In the genomic region with DNA sequence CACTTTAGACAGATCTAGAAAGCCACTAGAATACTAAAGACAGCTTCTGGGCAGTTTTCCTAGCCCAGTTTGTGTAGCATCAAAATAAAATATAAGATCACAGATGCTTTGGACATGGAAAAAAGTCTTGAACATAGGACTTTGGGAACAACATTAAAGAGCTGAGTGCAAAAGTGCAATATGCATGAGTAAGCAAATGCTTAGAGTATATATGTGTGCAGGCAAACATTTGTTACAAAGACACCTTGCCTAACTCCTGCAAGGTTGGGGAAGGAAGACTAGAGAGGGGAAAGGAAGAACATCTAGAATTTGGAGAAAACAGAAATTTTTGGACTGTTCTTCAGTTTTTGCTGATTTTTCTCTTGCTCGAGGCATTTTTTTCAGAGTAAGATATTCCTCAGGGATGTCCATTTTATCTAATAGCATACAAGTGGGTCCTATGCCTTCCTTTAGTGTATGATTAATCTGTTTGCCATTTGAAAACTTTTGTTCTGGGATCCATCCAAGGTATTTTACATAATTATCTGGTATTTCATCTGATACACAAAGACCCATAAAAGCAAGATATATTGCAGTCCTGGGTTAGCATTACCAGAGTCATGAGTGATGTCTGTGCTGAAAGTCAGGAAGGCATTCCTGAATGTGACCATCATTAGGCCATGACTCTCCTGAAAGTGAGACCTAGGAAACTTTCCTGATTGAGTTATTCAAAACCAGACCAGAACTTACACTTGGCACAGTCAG, we compare ENCODE assay signal across 15 cellular contexts.
A peak's percentile ranks its signal among the peaks of the same experiment; 100 is the strongest.
DNase-seq lines count a peak whose midpoint lies in the region; FAIRE-seq and TF ChIP-seq lines count a peak whose summit lies in the region.
"Had no signal": no experiment of that assay in that cellular context is flagged by ENCODE, and none has a peak within 500 bp of the region (broad histone marks: within the 10 kb centered on the region; RNA-seq: fewer than 3 reads in every experiment).

No MANE protein-coding gene starts in this region.

- CTCF ChIA-PET in CD8-positive, alpha-beta memory T cell (lab: Charles Lee): no interaction called here

- H3K27ac Mint-ChIP-seq in CD8-positive, alpha-beta memory T cell: no peak overlapping the region
- H3K27ac Mint-ChIP-seq: naive thymus-derived CD8-positive, alpha-beta T cell had no signal

- no peaks in the 10 kb centered on the region for H3K36me3 ChIP-seq in CD8-positive, alpha-beta memory T cell (ENCODE audit: insufficient read depth, low read length)
- no peaks in the 10 kb centered on the region for H3K36me3 ChIP-seq in SJCRH30
- H3K36me3 ChIP-seq: heart right ventricle, left lung, upper lobe of right lung had no signal

- TF ChIP-seq POLR2A in H54 (IDR thresholded peaks at IDR 0.05; ENCODE audit: low read depth, low read length): no peak

- POLR2A ChIA-PET in CD8-positive, alpha-beta memory T cell (lab: Charles Lee): no interaction called here

- H3K4me1 ChIP-seq in CD8-positive, alpha-beta memory T cell (ENCODE audit: insufficient read depth, low read length): no peaks in the 10 kb centered on the region
- peaks cover 5% of the 10 kb centered on the region for H3K4me1 ChIP-seq in SJCRH30
- H3K4me1 ChIP-seq: left lung, upper lobe of right lung had no signal

- no peaks in the 10 kb centered on the region for H3K9me3 ChIP-seq in CD8-positive, alpha-beta memory T cell (ENCODE audit: low read length)
- H3K9me3 ChIP-seq in SJCRH30 (replicated peaks): no peaks in the 10 kb centered on the region
- H3K9me3 ChIP-seq: left lung, upper lobe of right lung had no signal

- no peaks in the 10 kb centered on the region for H3K4me1 Mint-ChIP-seq in CD8-positive, alpha-beta memory T cell
- H3K4me1 Mint-ChIP-seq: naive thymus-derived CD8-positive, alpha-beta T cell had no signal

- H3K9me3 Mint-ChIP-seq in CD8-positive, alpha-beta memory T cell: peaks cover 0 to 2% (median 0%) of the 10 kb centered on the region in 5 donors

- H3K27me3 Mint-ChIP-seq in CD8-positive, alpha-beta memory T cell: no peaks in the 10 kb centered on the region

- DNase-seq in H54 (ENCODE audit: insufficient read length, low spot score) (peak; percentile 7), SW 1271 (lab: John Stamatoyannopoulos, UW) (peak; percentile 23 to 38), fibroblast of the conjunctiva (ENCODE audit: low read depth) (peak; percentile 14), urothelium cell line (ENCODE audit: low spot score) (peak; percentile 17), SJCRH30 (no peak), NCI-H2107 treated with DMSO at 0.1 percent for 48 hours (lab: John Stamatoyannopoulos, UW; ENCODE audit: unreplicated experiment) (no peak)
- no peak for DNase-seq in CD8-positive, alpha-beta memory T cell
- DNase-seq: activated CD4-positive, alpha-beta T cell treated with anti-CD3 and anti-CD28 coated beads, Interleukin-2, amount 50 U/mL, for 4 hours; heart right ventricle; left lung; naive thymus-derived CD8-positive, alpha-beta T cell; NCI-H2029; SHP77; stimulated activated CD4-positive, alpha-beta T cell treated with anti-CD3 and anti-CD28 coated beads, Interleukin-2, amount 100 ng/mL, for 48 hours; upper lobe of right lung had no signal

- no peaks in the 10 kb centered on the region for H3K36me3 Mint-ChIP-seq in CD8-positive, alpha-beta memory T cell
- H3K36me3 Mint-ChIP-seq: naive thymus-derived CD8-positive, alpha-beta T cell had no signal

- H3K27ac ChIP-seq in CD8-positive, alpha-beta memory T cell (ENCODE audit: low read depth, low read length): no peak overlapping the region
- no peak overlapping the region for H3K27ac ChIP-seq in SJCRH30
- H3K27ac ChIP-seq: heart right ventricle, left lung, upper lobe of right lung had no signal

- H3K27me3 ChIP-seq in CD8-positive, alpha-beta memory T cell (ENCODE audit: insufficient read depth, low read length, poor library complexity, severe bottlenecking): no peaks in the 10 kb centered on the region
- H3K27me3 ChIP-seq in SJCRH30: no peaks in the 10 kb centered on the region
- H3K27me3 ChIP-seq: heart right ventricle, left lung, upper lobe of right lung had no signal

- no peak overlapping the region for H3K4me3 Mint-ChIP-seq in CD8-positive, alpha-beta memory T cell
- H3K4me3 Mint-ChIP-seq: naive thymus-derived CD8-positive, alpha-beta T cell had no signal

- peak; percentile 95 for FAIRE-seq in H54 (lab: Jason Lieb, UNC)
- no peak for FAIRE-seq in urothelium cell line (lab: Jason Lieb, UNC)

- no peak overlapping the region for H3K4me3 ChIP-seq in CD8-positive, alpha-beta memory T cell (ENCODE audit: low read length)
- no peak overlapping the region for H3K4me3 ChIP-seq in SJCRH30
- H3K4me3 ChIP-seq: heart right ventricle, left lung, upper lobe of right lung had no signal

Comparison
In these comparisons a context has a peak if more than half of its experiments do, and no peak if none do; other contexts are left out.
1. DNase-seq: peak in H54 (single experiment), SW 1271 (2 of 2), fibroblast of the conjunctiva (single experiment) and urothelium cell line (single experiment); none in CD8-positive, alpha-beta memory T cell (0 of 5), SJCRH30 (0 of 2) and NCI-H2107 treated with DMSO at 0.1 percent for 48 hours (single experiment).